In the genomic region with DNA sequence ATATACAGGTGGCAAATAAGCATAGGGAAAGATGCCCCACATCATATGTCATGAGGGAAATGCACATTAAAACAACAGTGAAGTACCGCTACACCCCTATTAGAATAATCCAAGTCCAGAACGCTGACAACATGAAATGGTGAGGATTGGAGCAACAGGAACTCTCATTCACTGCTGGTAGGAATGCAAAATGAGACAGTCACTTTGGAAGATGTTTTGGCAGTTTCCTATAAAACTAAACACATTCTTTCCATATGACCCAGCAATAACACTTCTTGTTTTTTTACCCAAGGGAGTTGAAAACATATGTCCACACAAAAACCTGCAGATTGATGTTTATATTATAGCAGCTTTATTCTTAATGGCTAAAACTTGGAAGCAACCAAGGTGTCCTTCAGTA, we compare ENCODE assay signal across 18 cellular contexts.
A peak's percentile ranks its signal among the peaks of the same experiment; 100 is the strongest.
DNase-seq lines count a peak whose midpoint lies in the region; ATAC-seq and TF ChIP-seq lines count a peak whose summit lies in the region.
"Had no signal": no experiment of that assay in that cellular context is flagged by ENCODE, and none has a peak within 500 bp of the region (broad histone marks: within the 10 kb centered on the region; RNA-seq: fewer than 3 reads in every experiment).

No MANE protein-coding gene starts in this region.

- no peak overlapping the region for H3K4me3 Mint-ChIP-seq in stimulated activated naive CD8-positive, alpha-beta T cell treated with anti-CD3 and anti-CD28 coated beads, Interleukin-15, Interleukin-2, amounts not matched to agents 100 ng/mL and 50 ng/mL, for 24 hours
- no peak overlapping the region for H3K4me3 Mint-ChIP-seq in chondrocyte (ENCODE audit: unreplicated experiment)
- H3K4me3 Mint-ChIP-seq in activated CD4-positive, alpha-beta T cell treated with anti-CD3 and anti-CD28 coated beads, Interleukin-2, amount 10 ng/mL, durations not matched to agents 24 days and 14 days: no peak overlapping the region
- no peak overlapping the region for H3K4me3 Mint-ChIP-seq in activated CD4-positive, alpha-beta T cell treated with anti-CD3 and anti-CD28 coated beads, Interleukin-2, amount 10 ng/mL, durations not matched to agents 7 days and 5 days
- H3K4me3 Mint-ChIP-seq: CD8-positive, alpha-beta T cell had no signal

- H3K4me3 ChIP-seq in foreskin fibroblast (ENCODE audit: low read depth in 1 of 2, low read length in 2 of 2): no peak overlapping the region

- intact Hi-C loops in activated CD4-positive, alpha-beta T cell treated with anti-CD3 and anti-CD28 coated beads, Interleukin-2, amount 10 ng/mL, durations not matched to agents 24 days and 14 days (cut with micrococcal nuclease): no loop called here

- peaks cover 6% of the 10 kb centered on the region for H3K4me1 Mint-ChIP-seq in stimulated activated naive CD8-positive, alpha-beta T cell treated with anti-CD3 and anti-CD28 coated beads, Interleukin-15, Interleukin-2, amounts not matched to agents 100 ng/mL and 50 ng/mL, for 24 hours (ENCODE audit: low read depth)
- H3K4me1 Mint-ChIP-seq in chondrocyte (ENCODE audit: low read depth): peaks cover 17% of the 10 kb centered on the region
- peaks cover 8% of the 10 kb centered on the region for H3K4me1 Mint-ChIP-seq in activated CD4-positive, alpha-beta T cell treated with anti-CD3 and anti-CD28 coated beads, Interleukin-2, amount 10 ng/mL, durations not matched to agents 24 days and 14 days
- peaks cover 21% of the 10 kb centered on the region for H3K4me1 Mint-ChIP-seq in activated CD4-positive, alpha-beta T cell treated with anti-CD3 and anti-CD28 coated beads, Interleukin-2, amount 10 ng/mL, durations not matched to agents 7 days and 5 days

- peaks cover 8% of the 10 kb centered on the region for H3K27me3 Mint-ChIP-seq in stimulated activated naive CD8-positive, alpha-beta T cell treated with anti-CD3 and anti-CD28 coated beads, Interleukin-15, Interleukin-2, amounts not matched to agents 100 ng/mL and 50 ng/mL, for 24 hours
- peaks cover 4% of the 10 kb centered on the region for H3K27me3 Mint-ChIP-seq in chondrocyte (ENCODE audit: low read depth)
- H3K27me3 Mint-ChIP-seq in activated CD4-positive, alpha-beta T cell treated with anti-CD3 and anti-CD28 coated beads, Interleukin-2, amount 10 ng/mL, durations not matched to agents 24 days and 14 days: peaks cover 13% of the 10 kb centered on the region
- H3K27me3 Mint-ChIP-seq in activated CD4-positive, alpha-beta T cell treated with anti-CD3 and anti-CD28 coated beads, Interleukin-2, amount 10 ng/mL, durations not matched to agents 7 days and 5 days: peaks cover 16% of the 10 kb centered on the region

- peak overlapping the region; percentile 27 for H3K27ac Mint-ChIP-seq in stimulated activated naive CD8-positive, alpha-beta T cell treated with anti-CD3 and anti-CD28 coated beads, Interleukin-15, Interleukin-2, amounts not matched to agents 100 ng/mL and 50 ng/mL, for 24 hours
- H3K27ac Mint-ChIP-seq in chondrocyte (ENCODE audit: unreplicated experiment): no peak overlapping the region
- no peak overlapping the region for H3K27ac Mint-ChIP-seq in activated CD4-positive, alpha-beta T cell treated with anti-CD3 and anti-CD28 coated beads, Interleukin-2, amount 10 ng/mL, durations not matched to agents 24 days and 14 days
- no peak overlapping the region for H3K27ac Mint-ChIP-seq in activated CD4-positive, alpha-beta T cell treated with anti-CD3 and anti-CD28 coated beads, Interleukin-2, amount 10 ng/mL, durations not matched to agents 7 days and 5 days
- H3K27ac Mint-ChIP-seq: CD8-positive, alpha-beta T cell had no signal

- H3K36me3 Mint-ChIP-seq in stimulated activated naive CD8-positive, alpha-beta T cell treated with anti-CD3 and anti-CD28 coated beads, Interleukin-15, Interleukin-2, amounts not matched to agents 100 ng/mL and 50 ng/mL, for 24 hours (ENCODE audit: low read depth): no peaks in the 10 kb centered on the region
- H3K36me3 Mint-ChIP-seq in chondrocyte (ENCODE audit: low read depth): no peaks in the 10 kb centered on the region
- H3K36me3 Mint-ChIP-seq in activated CD4-positive, alpha-beta T cell treated with anti-CD3 and anti-CD28 coated beads, Interleukin-2, amount 10 ng/mL, durations not matched to agents 24 days and 14 days (ENCODE audit: low read depth): no peaks in the 10 kb centered on the region
- H3K36me3 Mint-ChIP-seq in activated CD4-positive, alpha-beta T cell treated with anti-CD3 and anti-CD28 coated beads, Interleukin-2, amount 10 ng/mL, durations not matched to agents 7 days and 5 days (ENCODE audit: low read depth): no peaks in the 10 kb centered on the region
- H3K36me3 Mint-ChIP-seq: CD8-positive, alpha-beta T cell had no signal

- POLR2A ChIA-PET in activated CD4-positive, alpha-beta T cell treated with anti-CD3 and anti-CD28 coated beads, Interleukin-2, amount 10 ng/mL, durations not matched to agents 7 days and 5 days (lab: Charles Lee): no interaction called here

- TF ChIP-seq CTCF in chondrocyte (IDR thresholded peaks at IDR 0.05) (peak; percentile 18), foreskin fibroblast (IDR thresholded peaks at IDR 0.05; ENCODE audit: low read depth, low read length) (no peak)

- no peaks in the 10 kb centered on the region for H3K9me3 Mint-ChIP-seq in stimulated activated naive CD8-positive, alpha-beta T cell treated with anti-CD3 and anti-CD28 coated beads, Interleukin-15, Interleukin-2, amounts not matched to agents 100 ng/mL and 50 ng/mL, for 24 hours
- peaks cover 6% of the 10 kb centered on the region for H3K9me3 Mint-ChIP-seq in chondrocyte (ENCODE audit: low read depth)
- no peaks in the 10 kb centered on the region for H3K9me3 Mint-ChIP-seq in activated CD4-positive, alpha-beta T cell treated with anti-CD3 and anti-CD28 coated beads, Interleukin-2, amount 10 ng/mL, durations not matched to agents 24 days and 14 days
- H3K9me3 Mint-ChIP-seq in activated CD4-positive, alpha-beta T cell treated with anti-CD3 and anti-CD28 coated beads, Interleukin-2, amount 10 ng/mL, durations not matched to agents 7 days and 5 days: no peaks in the 10 kb centered on the region
- H3K9me3 Mint-ChIP-seq: CD8-positive, alpha-beta T cell had no signal

- CTCF ChIA-PET in activated CD4-positive, alpha-beta T cell treated with anti-CD3 and anti-CD28 coated beads, Interleukin-2, amount 10 ng/mL, durations not matched to agents 7 days and 5 days (lab: Charles Lee): interaction anchor here (1.4 kb wide), 1 partner anchor 18 kb away, joined by 3 read pairs; no protein-coding TSS in a partner anchor

- ATAC-seq in stimulated activated naive CD8-positive, alpha-beta T cell treated with anti-CD3 and anti-CD28 coated beads, Interleukin-15, Interleukin-2, amounts not matched to agents 100 U/mL and 50 U/mL, for 24 hours: no peak
- ATAC-seq in HG02870 (IDR thresholded peaks at IDR 0.05; ENCODE audit: unreplicated experiment): no peak
- no peak for ATAC-seq in HG03571 (IDR thresholded peaks at IDR 0.05; ENCODE audit: unreplicated experiment)
- ATAC-seq: CD8-positive, alpha-beta T cell had no signal

- DNase-seq in stimulated activated naive CD8-positive, alpha-beta T cell treated with anti-CD3 and anti-CD28 coated beads, Interleukin-15, Interleukin-2, amounts not matched to agents 100 U/mL and 50 U/mL, for 24 hours: no peak
- DNase-seq in chondrocyte (ENCODE audit: low spot score) (no peak), foreskin fibroblast (peak; percentile 39 to 71)
- DNase-seq in activated CD4-positive, alpha-beta T cell treated with anti-CD3 and anti-CD28 coated beads, Interleukin-2, amount 10 ng/mL, durations not matched to agents 24 days and 14 days: no peak
- DNase-seq in activated CD4-positive, alpha-beta T cell treated with anti-CD3 and anti-CD28 coated beads, Interleukin-2, amount 10 ng/mL, durations not matched to agents 7 days and 5 days: no peak
- DNase-seq: CD8-positive, alpha-beta T cell; DMS79 treated with DMSO at 0.1 percent for 48 hours; NCI-H1048; NCI-H1436 treated with DMSO at 0.1 percent for 48 hours; NCI-H2029 treated with DMSO at 0.1 percent for 48 hours; NCI-H2171 treated with DMSO at 0.1 percent for 48 hours; NCI-H748 treated with DMSO at 0.1 percent for 48 hours; OCI-M1; RPMI8226; SIG-M5 had no signal

Comparison
In these comparisons a context has a peak if more than half of its experiments do, and no peak if none do; other contexts are left out.
1. DNase-seq: peak in foreskin fibroblast (2 of 2); none in stimulated activated naive CD8-positive, alpha-beta T cell treated with anti-CD3 and anti-CD28 coated beads, Interleukin-15, Interleukin-2, amounts not matched to agents 100 U/mL and 50 U/mL, for 24 hours (single experiment), chondrocyte (single experiment), activated CD4-positive, alpha-beta T cell treated with anti-CD3 and anti-CD28 coated beads, Interleukin-2, amount 10 ng/mL, durations not matched to agents 24 days and 14 days (single experiment) and activated CD4-positive, alpha-beta T cell treated with anti-CD3 and anti-CD28 coated beads, Interleukin-2, amount 10 ng/mL, durations not matched to agents 7 days and 5 days (single experiment).